In the genomic region with DNA sequence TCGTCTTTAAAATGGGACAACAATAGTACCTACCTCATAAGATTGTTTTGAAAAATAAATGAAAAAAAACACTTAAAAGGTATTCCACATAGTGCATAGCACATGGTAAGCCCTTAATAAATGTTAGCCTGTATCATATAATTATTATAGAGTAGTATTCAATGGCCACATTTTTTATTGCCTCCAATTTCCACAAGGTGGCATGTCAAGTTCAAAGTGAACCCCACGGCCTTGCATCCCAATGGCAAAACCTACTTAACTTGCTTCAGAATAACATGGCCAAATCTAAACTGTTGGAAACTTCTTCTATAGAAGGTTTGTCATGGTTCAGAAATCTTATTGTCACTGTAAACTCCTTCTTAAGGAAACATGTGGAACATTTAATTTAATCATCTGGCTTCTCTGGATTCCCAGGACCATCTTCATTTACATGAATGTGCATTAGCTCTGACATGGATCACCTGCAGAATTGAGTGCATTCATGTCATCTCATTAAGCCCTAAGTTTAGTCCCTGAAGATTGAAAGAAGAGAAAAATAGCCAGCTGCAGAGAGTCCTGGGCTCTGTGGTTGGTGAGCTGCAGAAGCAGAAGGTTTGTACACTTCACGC, we compare ENCODE assay signal across 8 cellular contexts.
DNase-seq lines count a peak whose midpoint lies in the region; ATAC-seq and TF ChIP-seq lines count a peak whose summit lies in the region.

No MANE protein-coding gene starts in this region.

- no peak overlapping the region for H3K4me2 ChIP-seq in osteoblast (ENCODE audit: insufficient read depth, low read length)

- H3K36me3 ChIP-seq in RWPE2 (ENCODE audit: low read depth) (peaks cover 38% of the 10 kb centered on the region), osteoblast (ENCODE audit: insufficient read depth, low read length) (no peaks in the 10 kb centered on the region)

- H3K4me1 ChIP-seq in RWPE2 (ENCODE audit: insufficient read depth, poor library complexity, severe bottlenecking): no peaks in the 10 kb centered on the region
- peaks cover 3% of the 10 kb centered on the region for H3K4me1 ChIP-seq in osteoblast (ENCODE audit: insufficient read depth, low read length)

- DNase-seq in NCI-H748 (lab: John Stamatoyannopoulos, UW; ENCODE audit: unreplicated experiment) (peak; percentile 43), NCI-H748 treated with DMSO at 0.1 percent for 48 hours (lab: John Stamatoyannopoulos, UW) (no peak), RWPE2 (ENCODE audit: low spot score) (no peak), fibroblast of gingiva (ENCODE audit: low read depth) (peak; percentile 59), osteoblast (ENCODE audit: insufficient read length, low spot score, missing footprints) (no peak)
- DNase-seq in activated naive CD4-positive, alpha-beta T cell (lab: John Stamatoyannopoulos, UW): no peak

- no peaks in the 10 kb centered on the region for H3K79me2 ChIP-seq in osteoblast (ENCODE audit: insufficient read depth, low read length)

- H3K9me3 ChIP-seq in RWPE2 (ENCODE audit: severe bottlenecking): no peaks in the 10 kb centered on the region
- no peaks in the 10 kb centered on the region for H3K9me3 ChIP-seq in osteoblast (ENCODE audit: low read depth, low read length)

- ATAC-seq in HG02870 (IDR thresholded peaks at IDR 0.05; ENCODE audit: unreplicated experiment): peak; percentile 44
- peak; percentile 57 for ATAC-seq in RWPE2 (ENCODE audit: low read depth)
- ATAC-seq in HG02623 (IDR thresholded peaks at IDR 0.05; ENCODE audit: unreplicated experiment): no peak

- H3K27me3 ChIP-seq in RWPE2 (ENCODE audit: insufficient read depth, poor library complexity, severe bottlenecking) (no peaks in the 10 kb centered on the region), osteoblast (ENCODE audit: insufficient read depth, low read length) (no peaks in the 10 kb centered on the region)

- H3K4me3 ChIP-seq in RWPE2 (ENCODE audit: severe bottlenecking) (no peak overlapping the region), osteoblast (ENCODE audit: insufficient read depth, low read length) (no peak overlapping the region)

- TF ChIP-seq CTCF in RWPE2 (IDR thresholded peaks at IDR 0.05; ENCODE audit: poor library complexity, severe bottlenecking) (peak; percentile 82), osteoblast (IDR thresholded peaks at IDR 0.05; ENCODE audit: extremely low read depth, low read depth, low read length) (peak; percentile 67)

- H2AFZ ChIP-seq in osteoblast (ENCODE audit: low read length): no peak overlapping the region

- H4K20me1 ChIP-seq in osteoblast (ENCODE audit: insufficient read depth, low read length): no peaks in the 10 kb centered on the region

- H3K27ac ChIP-seq in RWPE2 (ENCODE audit: poor library complexity, severe bottlenecking): no peak overlapping the region
- no peak overlapping the region for H3K27ac ChIP-seq in osteoblast (ENCODE audit: low read depth, low read length)

Comparison
In these comparisons a context has a peak if more than half of its experiments do, and no peak if none do; other contexts are left out.
1. DNase-seq: peak in NCI-H748 (single experiment) and fibroblast of gingiva (single experiment); none in NCI-H748 treated with DMSO at 0.1 percent for 48 hours (single experiment), RWPE2 (single experiment), osteoblast (single experiment) and activated naive CD4-positive, alpha-beta T cell (0 of 4).